Comparison of ENCODE assay signal across 34 cellular contexts in the genomic region with DNA sequence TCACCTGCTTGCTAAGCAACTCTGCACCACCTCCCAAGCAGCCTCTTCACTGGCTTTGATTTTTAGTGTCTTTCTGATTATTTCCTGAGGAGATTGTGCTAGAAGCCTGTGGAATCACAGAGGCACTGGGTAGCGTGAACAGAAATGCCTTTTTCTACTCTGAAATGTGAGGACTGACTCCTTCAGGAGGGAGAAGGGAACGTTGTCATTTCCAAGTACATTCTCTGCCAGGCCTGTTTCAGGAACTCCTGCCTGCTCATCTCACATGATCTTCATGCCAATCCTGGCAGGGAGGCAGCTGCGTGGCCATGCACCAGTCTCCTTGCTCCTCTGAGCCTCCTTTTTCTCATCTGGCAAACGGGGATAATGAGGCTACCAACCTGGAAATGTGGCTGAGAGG. TPM values are rescaled to one million over a fixed set of nuclear protein-coding genes. Genes with fewer than 3 reads are reported as not detected.
DNase-seq lines count a peak whose midpoint lies in the region; ATAC-seq, FAIRE-seq and TF ChIP-seq lines count a peak whose summit lies in the region.
"Had no signal": no experiment of that assay in that cellular context is flagged by ENCODE, and none has a peak within 500 bp of the region (broad histone marks: within the 10 kb centered on the region; RNA-seq: fewer than 3 reads in every experiment).

No MANE protein-coding gene starts in this region.

- POLR2A ChIA-PET in activated CD8-positive, alpha-beta T cell treated with anti-CD3 and anti-CD28 coated beads, Interleukin-2, amount 10 ng/mL, durations not matched to agents 7 days and 5 days (lab: Charles Lee) = no interaction called here
- POLR2A ChIA-PET in activated CD8-positive, alpha-beta T cell treated with anti-CD3 and anti-CD28 coated beads for 36 hours (lab: Charles Lee) = no interaction called here

- no peaks in the 10 kb centered on the region for H3K36me3 ChIP-seq in bronchial epithelial cell (ENCODE audit: control insufficient read depth, insufficient read depth, low read length)
- H3K36me3 ChIP-seq: ascending aorta, BE2C, esophagus squamous epithelium, gastrocnemius medialis had no signal

- no peak for ATAC-seq in activated CD8-positive, alpha-beta T cell treated with anti-CD3 and anti-CD28 coated beads, Interleukin-2, amount 10 ng/mL, durations not matched to agents 7 days and 5 days
- no peak for ATAC-seq in activated CD8-positive, alpha-beta T cell treated with anti-CD3 and anti-CD28 coated beads for 36 hours
- ATAC-seq in activated naive CD4-positive, alpha-beta T cell treated with anti-CD3 and anti-CD28 coated beads, Interleukin-2, amount 50 U/mL, for 72 hours = no peak
- ATAC-seq: CD8-positive, alpha-beta T cell; PC-3; stimulated activated naive CD8-positive, alpha-beta T cell treated with anti-CD3 and anti-CD28 coated beads, Interleukin-15, Interleukin-2, amounts not matched to agents 100 U/mL and 50 U/mL, for 24 hours; T-helper 17 cell had no signal

- peaks cover 29% of the 10 kb centered on the region for H3K27me3 Mint-ChIP-seq in activated CD8-positive, alpha-beta T cell treated with anti-CD3 and anti-CD28 coated beads, Interleukin-2, amount 10 ng/mL, durations not matched to agents 7 days and 5 days (ENCODE audit: low read depth)
- H3K27me3 Mint-ChIP-seq in activated CD8-positive, alpha-beta T cell treated with anti-CD3 and anti-CD28 coated beads for 36 hours = peaks cover 7% of the 10 kb centered on the region
- peaks cover 4% of the 10 kb centered on the region for H3K27me3 Mint-ChIP-seq in endothelial cell (ENCODE audit: unreplicated experiment)

- H3K9me3 Mint-ChIP-seq in activated CD8-positive, alpha-beta T cell treated with anti-CD3 and anti-CD28 coated beads, Interleukin-2, amount 10 ng/mL, durations not matched to agents 7 days and 5 days (ENCODE audit: insufficient read depth) = no peaks in the 10 kb centered on the region
- no peaks in the 10 kb centered on the region for H3K9me3 Mint-ChIP-seq in activated CD8-positive, alpha-beta T cell treated with anti-CD3 and anti-CD28 coated beads for 36 hours
- no peaks in the 10 kb centered on the region for H3K9me3 Mint-ChIP-seq in activated naive CD4-positive, alpha-beta T cell treated with anti-CD3 and anti-CD28 coated beads, Interleukin-2, amount 50 U/mL, for 72 hours
- H3K9me3 Mint-ChIP-seq in endothelial cell (ENCODE audit: unreplicated experiment) = no peaks in the 10 kb centered on the region
- H3K9me3 Mint-ChIP-seq: activated naive CD8-positive, alpha-beta T cell treated with anti-CD3 and anti-CD28 coated beads, Interleukin-2, amount 10 ng/mL, durations not matched to agents 7 days and 5 days; CD8-positive, alpha-beta T cell had no signal

- no peak overlapping the region for H3K27ac Mint-ChIP-seq in activated CD8-positive, alpha-beta T cell treated with anti-CD3 and anti-CD28 coated beads, Interleukin-2, amount 10 ng/mL, durations not matched to agents 7 days and 5 days
- H3K27ac Mint-ChIP-seq in activated CD8-positive, alpha-beta T cell treated with anti-CD3 and anti-CD28 coated beads for 36 hours = no peak overlapping the region
- H3K27ac Mint-ChIP-seq in activated naive CD4-positive, alpha-beta T cell treated with anti-CD3 and anti-CD28 coated beads, Interleukin-2, amount 50 U/mL, for 72 hours = no peak overlapping the region
- no peak overlapping the region for H3K27ac Mint-ChIP-seq in endothelial cell (ENCODE audit: unreplicated experiment)
- H3K27ac Mint-ChIP-seq: activated naive CD8-positive, alpha-beta T cell treated with anti-CD3 and anti-CD28 coated beads, Interleukin-2, amount 10 ng/mL, durations not matched to agents 7 days and 5 days; CD8-positive, alpha-beta T cell had no signal

- FAIRE-seq in bronchial epithelial cell (lab: Jason Lieb, UNC) = peak; percentile 36
- FAIRE-seq: A204.1, GM18507, TTC549, urothelium cell line had no signal

- peak; percentile 4 for DNase-seq in activated CD8-positive, alpha-beta T cell treated with anti-CD3 and anti-CD28 coated beads, Interleukin-2, amount 10 ng/mL, durations not matched to agents 7 days and 5 days
- no peak for DNase-seq in activated CD8-positive, alpha-beta T cell treated with anti-CD3 and anti-CD28 coated beads for 36 hours
- peak; percentile 9 for DNase-seq in D341Med (ENCODE audit: low spot score)
- DNase-seq in bronchial epithelial cell (ENCODE audit: low read depth) = no peak
- peak; percentile 12 for DNase-seq in islet precursor cell
- no peak for DNase-seq in activated naive CD4-positive, alpha-beta T cell treated with anti-CD3 and anti-CD28 coated beads, Interleukin-2, amount 50 U/mL, for 72 hours (ENCODE audit: low spot score in 2 of 2)
- no peak for DNase-seq in endothelial cell (ENCODE audit: low spot score)
- DNase-seq in midbrain (lab: John Stamatoyannopoulos, UW) = no peak
- DNase-seq: activated CD4-positive, alpha-beta T cell treated with anti-CD3 and anti-CD28 coated beads, Interleukin-2, amount 50 U/mL, for 48 hours; activated gamma-delta T cell; activated naive CD8-positive, alpha-beta T cell treated with anti-CD3 and anti-CD28 coated beads, Interleukin-2, amount 10 ng/mL, durations not matched to agents 7 days and 5 days; activated T-cell treated with anti-CD3 and anti-CD28 coated beads, Interleukin-2, amount 50 U/mL, for 1 hour; BE2C; dermis blood vessel endothelial cell; DMS 273 treated with DMSO at 0.1 percent for 48 hours; EL; esophagus squamous epithelium; gastrocnemius medialis; GOT3; left cardiac atrium; NCI-H1048; NCI-H1694; NCI-H524 treated with DMSO at 0.1 percent for 48 hours; NK-92 treated with Interleukin-12 subunit alpha and Interleukin-12 subunit beta, amount 100 ng/mL, for 24 hours; PC-3; stimulated activated naive CD8-positive, alpha-beta T cell treated with anti-CD3 and anti-CD28 coated beads, Interleukin-15, Interleukin-2, amounts not matched to agents 100 U/mL and 50 U/mL, for 24 hours; T-helper 17 cell had no signal

- H3K36me3 Mint-ChIP-seq in activated CD8-positive, alpha-beta T cell treated with anti-CD3 and anti-CD28 coated beads, Interleukin-2, amount 10 ng/mL, durations not matched to agents 7 days and 5 days (ENCODE audit: low read depth) = no peaks in the 10 kb centered on the region
- H3K36me3 Mint-ChIP-seq in activated CD8-positive, alpha-beta T cell treated with anti-CD3 and anti-CD28 coated beads for 36 hours (ENCODE audit: low read depth) = no peaks in the 10 kb centered on the region
- no peaks in the 10 kb centered on the region for H3K36me3 Mint-ChIP-seq in activated naive CD4-positive, alpha-beta T cell treated with anti-CD3 and anti-CD28 coated beads, Interleukin-2, amount 50 U/mL, for 72 hours
- H3K36me3 Mint-ChIP-seq in endothelial cell (ENCODE audit: low read depth, unreplicated experiment) = no peaks in the 10 kb centered on the region
- H3K36me3 Mint-ChIP-seq: activated naive CD8-positive, alpha-beta T cell treated with anti-CD3 and anti-CD28 coated beads, Interleukin-2, amount 10 ng/mL, durations not matched to agents 7 days and 5 days; CD8-positive, alpha-beta T cell had no signal

- H3K27me3 ChIP-seq in bronchial epithelial cell (ENCODE audit: control insufficient read depth, insufficient read depth, low read length) = peaks cover 8% of the 10 kb centered on the region
- H3K27me3 ChIP-seq: ascending aorta, BE2C had no signal

- H3K4me1 Mint-ChIP-seq in activated CD8-positive, alpha-beta T cell treated with anti-CD3 and anti-CD28 coated beads, Interleukin-2, amount 10 ng/mL, durations not matched to agents 7 days and 5 days (ENCODE audit: low read depth) = peaks cover 17% of the 10 kb centered on the region
- peaks cover 15% of the 10 kb centered on the region for H3K4me1 Mint-ChIP-seq in activated CD8-positive, alpha-beta T cell treated with anti-CD3 and anti-CD28 coated beads for 36 hours (ENCODE audit: low read depth)
- peaks cover 6% of the 10 kb centered on the region for H3K4me1 Mint-ChIP-seq in endothelial cell (ENCODE audit: unreplicated experiment)

- no peak overlapping the region for H3K4me3 ChIP-seq in bronchial epithelial cell (ENCODE audit: low read depth, low read length)
- H3K4me3 ChIP-seq: ascending aorta, esophagus squamous epithelium, gastrocnemius medialis, smooth muscle cell had no signal

- intact Hi-C loops in activated CD8-positive, alpha-beta T cell treated with anti-CD3 and anti-CD28 coated beads for 36 hours (cut with micrococcal nuclease) = no loop called here

- no peak for TF ChIP-seq CTCF in activated CD8-positive, alpha-beta T cell treated with anti-CD3 and anti-CD28 coated beads for 36 hours (IDR thresholded peaks at IDR 0.05)
- TF ChIP-seq CTCF in bronchial epithelial cell (IDR thresholded peaks at IDR 0.05; ENCODE audit: insufficient read depth, low read length, severe bottlenecking) = no peak
- TF ChIP-seq CTCF in endothelial cell (IDR thresholded peaks at IDR 0.05; ENCODE audit: unreplicated experiment) = no peak

- no peak overlapping the region for H3K4me3 Mint-ChIP-seq in activated CD8-positive, alpha-beta T cell treated with anti-CD3 and anti-CD28 coated beads, Interleukin-2, amount 10 ng/mL, durations not matched to agents 7 days and 5 days
- no peak overlapping the region for H3K4me3 Mint-ChIP-seq in activated CD8-positive, alpha-beta T cell treated with anti-CD3 and anti-CD28 coated beads for 36 hours
- no peak overlapping the region for H3K4me3 Mint-ChIP-seq in endothelial cell (ENCODE audit: unreplicated experiment)
- H3K4me3 Mint-ChIP-seq: activated naive CD8-positive, alpha-beta T cell treated with anti-CD3 and anti-CD28 coated beads, Interleukin-2, amount 10 ng/mL, durations not matched to agents 7 days and 5 days; CD8-positive, alpha-beta T cell; T-helper 17 cell had no signal

- CTCF ChIA-PET in activated CD8-positive, alpha-beta T cell treated with anti-CD3 and anti-CD28 coated beads, Interleukin-2, amount 10 ng/mL, durations not matched to agents 7 days and 5 days (lab: Charles Lee) = interaction anchor here (1.0 to 2.5 kb wide), 4 partner anchors 9 to 243 kb away, joined by 3 to 14 read pairs (median 6); no protein-coding TSS in a partner anchor
- CTCF ChIA-PET in activated CD8-positive, alpha-beta T cell treated with anti-CD3 and anti-CD28 coated beads for 36 hours (lab: Charles Lee) = interaction anchor here (1.3 to 20.6 kb wide), 3 partner anchors 9 to 185 kb away, joined by 4 to 942 read pairs (median 14); no protein-coding TSS in a partner anchor

RNA-seq across cellular contexts. Expression of a gene that starts 49.8 kb away (rescaled TPM):
- total RNA-seq in activated CD8-positive, alpha-beta T cell treated with anti-CD3 and anti-CD28 coated beads, Interleukin-2, amount 10 ng/mL, durations not matched to agents 7 days and 5 days = 1 to 10 TPM; 3.5 to 3.6 TPM
- 1 to 10 TPM; 2.6 to 3.5 TPM for total RNA-seq in activated CD8-positive, alpha-beta T cell treated with anti-CD3 and anti-CD28 coated beads for 36 hours
- total RNA-seq in bronchial epithelial cell (4.7 and 5.4 TPM in 2 replicates), endothelial cell (ENCODE audit: unreplicated experiment) (16.0 TPM)
- 1 to 10 TPM in 1 of 2 donors, under 1 TPM in 1; 0.57 to 1.5 TPM for total RNA-seq in activated naive CD4-positive, alpha-beta T cell treated with anti-CD3 and anti-CD28 coated beads, Interleukin-2, amount 50 U/mL, for 72 hours

Comparison
In these comparisons a context has a peak if more than half of its experiments do, and no peak if none do; other contexts are left out.
1. DNase-seq: peak in activated CD8-positive, alpha-beta T cell treated with anti-CD3 and anti-CD28 coated beads, Interleukin-2, amount 10 ng/mL, durations not matched to agents 7 days and 5 days (single experiment), D341Med (single experiment) and islet precursor cell (single experiment); none in activated CD8-positive, alpha-beta T cell treated with anti-CD3 and anti-CD28 coated beads for 36 hours (single experiment), bronchial epithelial cell (single experiment), activated naive CD4-positive, alpha-beta T cell treated with anti-CD3 and anti-CD28 coated beads, Interleukin-2, amount 50 U/mL, for 72 hours (0 of 2), endothelial cell (single experiment) and midbrain (single experiment).